1 cellular context compared by ENCODE assay signal in genomic region chr20:49353348-49353747, GRCh38.
TF ChIP-seq lines count a peak whose summit lies in the region.

No MANE protein-coding gene starts in this region.

TF ChIP-seq in GM23338, 12 proteins besides CTCF, POLR2A, EP300 and RAD21 (continued from another document):
- TF ChIP-seq ZNF462 (CRISPR knock-in tag; IDR thresholded peaks at IDR 0.05) (no peak), EZH2phosphoT487 (IDR thresholded peaks at IDR 0.05; ENCODE audit: unreplicated experiment) (no peak), ZNF331 (CRISPR knock-in tag; IDR thresholded peaks at IDR 0.05; ENCODE audit: low read depth) (no peak)
